28 cellular contexts compared by ENCODE assay signal in genomic region chr1:200692321-200692720, GRCh38.
"Had no signal": no experiment of that assay in that cellular context is flagged by ENCODE, and none has a peak within 500 bp of the region (broad histone marks: within the 10 kb centered on the region; RNA-seq: fewer than 3 reads in every experiment).

No MANE protein-coding gene starts in this region.

- H3K9me3 Mint-ChIP-seq: naive thymus-derived CD8-positive, alpha-beta T cell; stimulated activated naive B cell treated with anti-CD40 and anti-IgM and Interleukin-4, amounts not matched to agents 10 μg/mL and 1 μg/mL and 100 μg/mL, for 72 hours had no signal

- H3K27ac ChIP-seq: left lung, lower lobe of right lung, neutrophil, parathyroid adenoma, right atrium auricular region, right lobe of liver, stomach, testis, thyroid gland, transverse colon, upper lobe of left lung, vagina had no signal

- H3K27me3 ChIP-seq: left lung, neutrophil, right atrium auricular region, right lobe of liver, stomach, testis, thyroid gland, transverse colon, upper lobe of left lung, vagina had no signal

- H3K36me3 Mint-ChIP-seq: naive thymus-derived CD8-positive, alpha-beta T cell; stimulated activated naive B cell treated with anti-CD40 and anti-IgM and Interleukin-4, amounts not matched to agents 10 μg/mL and 1 μg/mL and 100 μg/mL, for 72 hours had no signal

- H3K27ac Mint-ChIP-seq: naive thymus-derived CD8-positive, alpha-beta T cell; nephron; stimulated activated naive B cell treated with anti-CD40 and anti-IgM and Interleukin-4, amounts not matched to agents 10 μg/mL and 1 μg/mL and 100 μg/mL, for 72 hours had no signal

- H3K4me1 Mint-ChIP-seq: naive thymus-derived CD8-positive, alpha-beta T cell; stimulated activated naive B cell treated with anti-CD40 and anti-IgM and Interleukin-4, amounts not matched to agents 10 μg/mL and 1 μg/mL and 100 μg/mL, for 72 hours had no signal

- ATAC-seq: left cardiac atrium; left lung; lower lobe of right lung; naive thymus-derived CD8-positive, alpha-beta T cell; right lobe of liver; stimulated activated naive B cell treated with anti-CD40 and anti-IgM and Interleukin-4, amounts not matched to agents 10 μg/mL and 1 μg/mL and 100 μg/mL, for 72 hours; stimulated activated naive CD8-positive, alpha-beta T cell treated with anti-CD3 and anti-CD28 coated beads, Interleukin-15, Interleukin-2, amounts not matched to agents 100 U/mL and 50 U/mL, for 24 hours had no signal

- H3K4me1 ChIP-seq: left lung, lower lobe of right lung, parathyroid adenoma, right atrium auricular region, right lobe of liver, stomach, testis, thyroid gland, transverse colon, upper lobe of left lung, vagina had no signal

- H3K4me3 Mint-ChIP-seq: naive thymus-derived CD8-positive, alpha-beta T cell; nephron; neural crest cell; stimulated activated naive B cell treated with anti-CD40 and anti-IgM and Interleukin-4, amounts not matched to agents 10 μg/mL and 1 μg/mL and 100 μg/mL, for 72 hours had no signal

- H3K9ac ChIP-seq: parathyroid adenoma had no signal

- H2AFZ ChIP-seq: parathyroid adenoma had no signal

- FAIRE-seq: keratinocyte had no signal

- H3K9me3 ChIP-seq: left lung, lower lobe of right lung, neutrophil, right atrium auricular region, right lobe of liver, stomach, testis, thyroid gland, transverse colon, upper lobe of left lung, vagina had no signal

- DNase-seq: hippocampal formation; kidney glomerular epithelial cell; left cardiac atrium; left lung; lower lobe of right lung; mammary epithelial cell; mesenchymal stem cell; naive thymus-derived CD8-positive, alpha-beta T cell; occipital lobe; right lobe of liver; stimulated activated CD4-positive, alpha-beta T cell treated with anti-CD3 and anti-CD28 coated beads, Interleukin-12 subunit alpha, Interleukin-12 subunit beta, amount 100 ng/mL, for 4 hours; stimulated activated CD4-positive, alpha-beta T cell treated with anti-CD3 and anti-CD28 coated beads, Interleukin-15, amount 100 ng/mL, for 24 hours; stimulated activated CD4-positive, alpha-beta T cell treated with anti-CD3 and anti-CD28 coated beads, Interleukin-2, amount 100 ng/mL, for 24 hours; stimulated activated CD4-positive, alpha-beta T cell treated with anti-CD3 and anti-CD28 coated beads, Interleukin-4, amount 100 ng/mL, for 1 hour; stimulated activated naive B cell treated with anti-CD40 and anti-IgM and Interleukin-4, amounts not matched to agents 10 μg/mL and 1 μg/mL and 100 μg/mL, for 72 hours; stimulated activated naive CD8-positive, alpha-beta T cell treated with anti-CD3 and anti-CD28 coated beads, Interleukin-15, Interleukin-2, amounts not matched to agents 100 U/mL and 50 U/mL, for 24 hours; stomach; testis; thyroid gland; transverse colon; upper lobe of left lung had no signal

- H3K79me2 ChIP-seq: parathyroid adenoma had no signal

- H3K36me3 ChIP-seq: left lung, lower lobe of right lung, neutrophil, right atrium auricular region, right lobe of liver, stomach, thyroid gland, transverse colon, upper lobe of left lung, vagina had no signal

- H3K4me3 ChIP-seq: left lung, lower lobe of right lung, right atrium auricular region, right lobe of liver, stomach, testis, thyroid gland, transverse colon, upper lobe of left lung, vagina had no signal
